8 cellular contexts compared by ENCODE assay signal in the genomic region with DNA sequence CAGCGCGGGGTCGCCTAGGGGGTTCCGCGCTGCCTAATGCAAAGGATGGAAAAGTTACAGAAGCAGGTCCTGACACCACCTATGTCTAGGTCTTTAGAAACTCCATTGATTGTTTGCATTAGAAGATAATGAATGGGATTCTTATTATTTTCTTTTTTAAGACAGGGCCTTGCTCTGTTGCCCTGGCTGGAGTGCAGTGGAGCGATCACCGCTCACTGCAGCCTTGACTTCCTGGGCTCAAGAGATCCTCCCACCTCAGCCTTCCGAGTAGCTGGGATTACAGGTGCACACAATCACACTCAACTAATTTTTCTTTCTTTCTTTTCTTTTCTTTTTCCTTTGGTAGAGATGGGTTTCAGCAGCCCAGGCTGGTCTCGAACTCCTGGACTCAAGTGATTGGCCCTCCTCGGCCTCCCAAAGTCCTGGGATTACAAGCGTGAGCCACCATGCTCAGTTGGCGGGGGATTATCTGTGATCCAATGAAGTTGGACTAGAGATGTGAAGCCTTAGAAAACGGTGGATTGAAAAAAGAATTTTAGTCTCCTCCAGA. TPM values are rescaled to one million over a fixed set of nuclear protein-coding genes. Genes with fewer than 3 reads are reported as not detected.
DNase-seq lines count a peak whose midpoint lies in the region; ATAC-seq, FAIRE-seq and TF ChIP-seq lines count a peak whose summit lies in the region.

No MANE protein-coding gene starts in this region.

- H3K36me3 ChIP-seq in ascending aorta = peaks cover 0 to 6% of the 10 kb centered on the region in 2 donors
- H3K36me3 ChIP-seq in mesodermal cell (ENCODE audit: control insufficient read depth, insufficient read depth, low read length) = peaks cover 30% of the 10 kb centered on the region

- WGBS in mesodermal cell (ENCODE audit: insufficient coverage in 2 of 2), 2 experiments = 37 to 46% methylated on average over 10 to 11 of the region's 13 CpGs

- H3K4me1 Mint-ChIP-seq in activated T-cell treated with anti-CD3 and anti-CD28 coated beads, Interleukin-2, amount 50 U/mL, for 72 hours (ENCODE audit: low read depth) = peaks cover 26% of the 10 kb centered on the region

- no peak overlapping the region for H3K27ac Mint-ChIP-seq in activated T-cell treated with anti-CD3 and anti-CD28 coated beads, Interleukin-2, amount 50 U/mL, for 72 hours

- peaks cover 0 to 4% of the 10 kb centered on the region in 2 donors for H3K36me3 Mint-ChIP-seq in activated T-cell treated with anti-CD3 and anti-CD28 coated beads, Interleukin-2, amount 50 U/mL, for 72 hours (ENCODE audit: insufficient read depth in 2 of 2)

- no peaks in the 10 kb centered on the region for H3K27me3 Mint-ChIP-seq in activated T-cell treated with anti-CD3 and anti-CD28 coated beads, Interleukin-2, amount 50 U/mL, for 72 hours (ENCODE audit: low read depth)

- peak in 1 of 2 donors; percentile 1 for ATAC-seq in activated T-cell treated with anti-CD3 and anti-CD28 coated beads, Interleukin-2, amount 50 U/mL, for 72 hours (replicated peaks in 1 of 2)
- peak; percentile 11 for ATAC-seq in HG03175 (IDR thresholded peaks at IDR 0.05; ENCODE audit: unreplicated experiment)

- no peak for DNase-seq in activated T-cell treated with anti-CD3 and anti-CD28 coated beads, Interleukin-2, amount 50 U/mL, for 72 hours
- no peak for DNase-seq in activated T-cell treated with anti-CD3 and anti-CD28 coated beads, Interleukin-2, amount 50 U/mL, for 1 hour
- DNase-seq in ascending aorta (ENCODE audit: low spot score in 2 of 2) (no peak), NCI-H1930 (lab: John Stamatoyannopoulos, UW) (no peak), GM12891 (ENCODE audit: insufficient read length, low spot score) (no peak)
- DNase-seq in stimulated activated CD4-positive, alpha-beta T cell treated with anti-CD3 and anti-CD28 coated beads, Interleukin-2, amount 100 ng/mL, for 48 hours = no peak

- TF ChIP-seq CTCF in ascending aorta (IDR thresholded peaks at IDR 0.05) = no peak

- intact Hi-C loops in ascending aorta (cut with DNase I) = loop anchor here (1.0 kb wide), 2 partner anchors 10 to 80 kb away; no protein-coding TSS in a partner anchor

- H3K9me3 Mint-ChIP-seq in activated T-cell treated with anti-CD3 and anti-CD28 coated beads, Interleukin-2, amount 50 U/mL, for 72 hours = no peaks in the 10 kb centered on the region

- H3K4me3 ChIP-seq in ascending aorta (peak overlapping the region; percentile 73), mesodermal cell (ENCODE audit: extremely low read depth, insufficient read depth, low read length, poor library complexity, severe bottlenecking) (peak overlapping the region; percentile 93)

- H3K4me1 ChIP-seq in ascending aorta (peaks cover 0 to 18% of the 10 kb centered on the region in 2 donors), mesodermal cell (ENCODE audit: control insufficient read depth, insufficient read depth, low read length, poor library complexity, severe bottlenecking) (peaks cover 9% of the 10 kb centered on the region)

- no peak for FAIRE-seq in GM12891 (lab: Jason Lieb, UNC)

- H3K27me3 ChIP-seq in ascending aorta = no peaks in the 10 kb centered on the region

- H3K27ac ChIP-seq in ascending aorta (peak overlapping the region; percentile 54 to 62), mesodermal cell (ENCODE audit: low read depth, low read length, severe bottlenecking) (peak overlapping the region; percentile 82)

- H3K4me3 Mint-ChIP-seq in activated T-cell treated with anti-CD3 and anti-CD28 coated beads, Interleukin-2, amount 50 U/mL, for 72 hours = peak overlapping the region; percentile 96 to 99

- H3K9me3 ChIP-seq in ascending aorta = no peaks in the 10 kb centered on the region
- H3K9me3 ChIP-seq in mesodermal cell (ENCODE audit: control insufficient read depth, low read length) = no peaks in the 10 kb centered on the region

- TF ChIP-seq POLR2A in GM12891 (IDR thresholded peaks at IDR 0.05; ENCODE audit: low read depth, low read length) = no peak

TF ChIP-seq in GM12891, 5 proteins besides CTCF, POLR2A, EP300 and RAD21:
- no peak for TF ChIP-seq PAX5 (IDR thresholded peaks at IDR 0.05; ENCODE audit: insufficient read depth, low read length, severe bottlenecking)
- TF ChIP-seq POLR2AphosphoS5 (IDR thresholded peaks at IDR 0.05; ENCODE audit: low read depth, low read length) = no peak
- TF ChIP-seq TAF1 (IDR thresholded peaks at IDR 0.05; ENCODE audit: low read depth, low read length) = no peak
- no peak for TF ChIP-seq SPI1 (IDR thresholded peaks at IDR 0.05; ENCODE audit: low read depth, low read length)
- no peak for TF ChIP-seq POU2F2 (IDR thresholded peaks at IDR 0.05; ENCODE audit: low read depth, low read length)
TF ChIP-seq in GM12891: peak in this region for 0.

RNA-seq across cellular contexts. Expression of a gene that starts 0.8 kb away (rescaled TPM):
- total RNA-seq in activated T-cell treated with anti-CD3 and anti-CD28 coated beads, Interleukin-2, amount 50 U/mL, for 72 hours = 10 to 100 TPM; 18.6 to 21.4 TPM
- total RNA-seq in ascending aorta = 25.9 TPM
- 157 TPM for polyA plus RNA-seq in mesodermal cell (2013, experiment 1 of 2)
- 167 TPM for polyA plus RNA-seq in mesodermal cell (2013, experiment 2 of 2)
- polyA plus RNA-seq in GM12891 (2012; ENCODE audit: low read depth, missing spikeins) = 20.5 TPM

RNA-seq across cellular contexts. Expression of a gene that starts 10.4 kb away (rescaled TPM):
- 10 to 100 TPM; 28.8 to 29.7 TPM for total RNA-seq in activated T-cell treated with anti-CD3 and anti-CD28 coated beads, Interleukin-2, amount 50 U/mL, for 72 hours
- total RNA-seq in ascending aorta = 12.0 TPM
- 26.5 TPM for polyA plus RNA-seq in mesodermal cell (2013, experiment 1 of 2)
- polyA plus RNA-seq in mesodermal cell (2013, experiment 2 of 2) = 24.8 TPM
- 7.8 TPM for polyA plus RNA-seq in GM12891 (2012; ENCODE audit: low read depth, missing spikeins)
